24 cellular contexts compared by ENCODE assay signal in the genomic region with DNA sequence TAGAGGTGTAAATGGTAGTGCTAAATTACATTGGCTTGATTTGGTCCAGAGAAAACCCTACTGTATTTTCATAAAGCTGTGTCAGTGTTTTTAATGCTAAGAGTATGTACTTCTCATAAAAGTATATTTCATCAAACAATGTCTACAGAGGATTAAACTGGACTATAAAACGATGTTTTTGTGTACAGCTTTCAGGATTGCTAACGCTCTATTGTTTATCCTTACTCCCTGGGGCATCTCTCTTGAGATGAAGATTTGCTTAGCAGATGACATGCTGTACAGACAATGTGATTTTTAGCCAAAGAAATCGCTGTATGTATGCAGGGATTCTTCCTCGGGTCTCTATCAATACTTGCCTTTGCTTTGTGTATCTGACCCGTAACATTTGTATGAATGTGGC.
DNase-seq lines count a peak whose midpoint lies in the region; ATAC-seq and TF ChIP-seq lines count a peak whose summit lies in the region.
"Had no signal": no experiment of that assay in that cellular context is flagged by ENCODE, and none has a peak within 500 bp of the region (broad histone marks: within the 10 kb centered on the region; RNA-seq: fewer than 3 reads in every experiment).

No MANE protein-coding gene starts in this region.

- peaks cover 4% of the 10 kb centered on the region for H3K4me1 ChIP-seq in IMR-90 (ENCODE audit: control insufficient read depth, insufficient read depth, low read length)
- H3K4me1 ChIP-seq in smooth muscle cell (ENCODE audit: low read depth): peaks cover 18% of the 10 kb centered on the region
- H3K4me1 ChIP-seq: BLaER1 treated with 17β-estradiol and CSF1 and Interleukin-3, amounts not matched to agents 10 nM and 100 nM had no signal

- no peaks in the 10 kb centered on the region for H3F3A ChIP-seq in smooth muscle cell (ENCODE audit: low read depth)

- H2AFZ ChIP-seq in IMR-90 (replicated peaks; ENCODE audit: low read length, poor library complexity) (no peak overlapping the region), smooth muscle cell (ENCODE audit: low read depth) (no peak overlapping the region)
- H2AFZ ChIP-seq: PC-9 had no signal

- H3K27ac ChIP-seq in IMR-90 (ENCODE audit: insufficient read depth, low read length) (no peak overlapping the region), smooth muscle cell (ENCODE audit: low read depth) (no peak overlapping the region)
- H3K27ac ChIP-seq: BLaER1 treated with 17β-estradiol and CSF1 and Interleukin-3, amounts not matched to agents 10 nM and 100 nM; PC-9; SK-N-MC had no signal

- H3K4me3 ChIP-seq in IMR-90 (ENCODE audit: insufficient read depth, low read depth, low read length) (no peak overlapping the region), smooth muscle cell (no peak overlapping the region)
- H3K4me3 ChIP-seq: BLaER1 treated with 17β-estradiol and CSF1 and Interleukin-3, amounts not matched to agents 10 nM and 100 nM; MG63; PC-9; SK-N-MC had no signal

- POLR2A ChIA-PET in IMR-90 (lab: Charles Lee; ENCODE audit: unreplicated experiment): no interaction called here

- H3K56ac ChIP-seq in IMR-90 (ENCODE audit: extremely low read depth, insufficient read depth, low read length): no peak overlapping the region

- H3K23ac ChIP-seq in IMR-90 (ENCODE audit: low read depth, low read length): no peak overlapping the region

- H3K27me3 ChIP-seq in IMR-90 (ENCODE audit: control insufficient read depth, insufficient read depth, low read length) (no peaks in the 10 kb centered on the region), smooth muscle cell (ENCODE audit: low read depth) (no peaks in the 10 kb centered on the region)
- H3K27me3 ChIP-seq: BLaER1 treated with 17β-estradiol and CSF1 and Interleukin-3, amounts not matched to agents 10 nM and 100 nM; MG63 had no signal

- CTCF ChIA-PET in IMR-90 (lab: Yijun Ruan, JAX): no interaction called here

- H3K9ac ChIP-seq in IMR-90 (ENCODE audit: low read depth, low read length) (no peak overlapping the region), smooth muscle cell (ENCODE audit: low read depth) (no peak overlapping the region)
- H3K9ac ChIP-seq: BLaER1 treated with 17β-estradiol and CSF1 and Interleukin-3, amounts not matched to agents 10 nM and 100 nM had no signal

- H3K4me2 ChIP-seq in IMR-90 (ENCODE audit: low read depth, low read length): no peak overlapping the region
- H3K4me2 ChIP-seq in smooth muscle cell: peak overlapping the region; percentile 43
- H3K4me2 ChIP-seq: BLaER1 treated with 17β-estradiol and CSF1 and Interleukin-3, amounts not matched to agents 10 nM and 100 nM; PC-9 had no signal

- no peak overlapping the region for H2AK5ac ChIP-seq in IMR-90 (ENCODE audit: low read depth, low read length)

- H2BK20ac ChIP-seq in IMR-90 (ENCODE audit: low read depth, low read length): no peak overlapping the region

- no peak overlapping the region for H4K8ac ChIP-seq in IMR-90 (ENCODE audit: low read depth in 2 of 2, low read length in 2 of 2)

- H3K18ac ChIP-seq in IMR-90 (ENCODE audit: low read depth, low read length): no peak overlapping the region

- DNase-seq in NCI-H82 (lab: John Stamatoyannopoulos, UW) (peak; percentile 30), NCI-H82 treated with DMSO at 0.1 percent for 48 hours (lab: John Stamatoyannopoulos, UW; ENCODE audit: unreplicated experiment) (no peak), IMR-90 (no peak), foreskin melanocyte (peak; percentile 44), smooth muscle cell (lab: John Stamatoyannopoulos, UW; ENCODE audit: unreplicated experiment) (no peak)
- DNase-seq in activated CD4-positive, alpha-beta T cell treated with anti-CD3 and anti-CD28 coated beads for 48 hours: no peak
- DNase-seq in activated T-cell treated with anti-CD3 and anti-CD28 coated beads, Interleukin-2, amount 50 U/mL, for 48 hours: no peak
- DNase-seq: 8988T; CD4-positive, alpha-beta memory T cell; DMS153; Kasumi-1; MG63; NCI-H1048; NCI-H1417 treated with DMSO at 0.1 percent for 48 hours; NCI-H187 treated with DMSO at 0.1 percent for 48 hours; NCI-H2107; NCI-H345; NCI-H526; PC-9; RPMI8226; SHP77 had no signal

- TF ChIP-seq CTCF in IMR-90 (conservative IDR thresholded peaks at IDR 0.05; ENCODE audit: low read depth, low read length) (no peak), smooth muscle cell (IDR thresholded peaks at IDR 0.05; ENCODE audit: borderline replicate concordance, insufficient read depth, poor library complexity, severe bottlenecking) (no peak)

- no CpG with 5 or more reads among the region's 5 CpGs for WGBS in IMR-90 (ENCODE audit: extremely low coverage in 2 of 2, insufficient read length in 1 of 2), 2 experiments
- 86% methylated on average over 5 of the region's 5 CpGs for WGBS in smooth muscle cell (ENCODE audit: low lambda C conversion rate)

- TF ChIP-seq POLR2A in IMR-90 (IDR thresholded peaks at IDR 0.05; ENCODE audit: low read depth, low read length): no peak

- BruUV-seq in IMR-90 (replicated peaks; lab: Mats Ljungman, UMichigan): no TSS peak

- H2BK15ac ChIP-seq in IMR-90 (ENCODE audit: low read depth, low read length): no peak overlapping the region

- no peak overlapping the region for H4K91ac ChIP-seq in IMR-90 (ENCODE audit: insufficient read depth, low read depth, low read length)

- no peak overlapping the region for H4K5ac ChIP-seq in IMR-90 (ENCODE audit: low read depth, low read length)

- H3K36me3 ChIP-seq in IMR-90 (ENCODE audit: control insufficient read depth, insufficient read depth, low read length) (no peaks in the 10 kb centered on the region), smooth muscle cell (ENCODE audit: low read depth) (no peaks in the 10 kb centered on the region)
- H3K36me3 ChIP-seq: BLaER1 treated with 17β-estradiol and CSF1 and Interleukin-3, amounts not matched to agents 10 nM and 100 nM; MG63 had no signal

- intact Hi-C loops in IMR-90 (cut with micrococcal nuclease): no loop called here

- in situ Hi-C loops in IMR-90 (cut with MboI; ENCODE audit: low sequenced_read_pairs): no loop called here

- H3K9me3 ChIP-seq in IMR-90 (ENCODE audit: control insufficient read depth, insufficient read depth, low read length): no peaks in the 10 kb centered on the region
- no peaks in the 10 kb centered on the region for H3K9me3 ChIP-seq in smooth muscle cell (replicated peaks; ENCODE audit: low read depth)
- H3K9me3 ChIP-seq: MG63 had no signal

- no peak overlapping the region for H2BK120ac ChIP-seq in IMR-90 (ENCODE audit: low read depth, low read length)

- no peak overlapping the region for H2BK5ac ChIP-seq in IMR-90 (ENCODE audit: low read depth, low read length, poor library complexity, severe bottlenecking)

- peak; percentile 42 for ATAC-seq in IMR-90 (ENCODE audit: low read depth)
- ATAC-seq in GM21526 (IDR thresholded peaks at IDR 0.05; ENCODE audit: low FRiP score, unreplicated experiment): no peak

- dilution Hi-C loops in IMR-90 (cut with HindIII; ENCODE audit: low sequenced_read_pairs, unreplicated experiment): no loop called here

- no peak overlapping the region for H3K4ac ChIP-seq in IMR-90 (ENCODE audit: low read depth, low read length)

- no peak for TF ChIP-seq RAD21 in IMR-90 (IDR thresholded peaks at IDR 0.05; ENCODE audit: low read length)

- H2AK9ac ChIP-seq in IMR-90 (replicated peaks; ENCODE audit: low read depth, low read length, poor library complexity): no peak overlapping the region

- no peaks in the 10 kb centered on the region; the same call in 1 of the 2 replicates for H4K20me1 ChIP-seq in IMR-90 (ENCODE audit: insufficient read depth, low read length)
- H4K20me1 ChIP-seq in smooth muscle cell (ENCODE audit: low read depth): peaks cover 50% of the 10 kb centered on the region
- H4K20me1 ChIP-seq: BLaER1 treated with 17β-estradiol and CSF1 and Interleukin-3, amounts not matched to agents 10 nM and 100 nM had no signal

- H3K79me1 ChIP-seq in IMR-90 (ENCODE audit: low read depth in 1 of 2, low read length in 2 of 2): peaks cover 8 to 28% of the 10 kb centered on the region in 2 experiments; a peak in 3 of 4 replicates

- H3K14ac ChIP-seq in IMR-90 (replicated peaks; ENCODE audit: low read depth, low read length): no peak overlapping the region

- peaks cover 3% of the 10 kb centered on the region for H3K79me2 ChIP-seq in smooth muscle cell (ENCODE audit: low read depth)

- no peaks in the 10 kb centered on the region for H3K9me1 ChIP-seq in IMR-90 (ENCODE audit: insufficient read depth, low read length)

TF ChIP-seq in IMR-90, 13 proteins besides CTCF, POLR2A, EP300 and RAD21:
- no peak for TF ChIP-seq SMC3 (IDR thresholded peaks at IDR 0.05; ENCODE audit: low read depth, low read length)
- TF ChIP-seq CEBPB (IDR thresholded peaks at IDR 0.05; ENCODE audit: low read depth, low read length): no peak
- no peak for TF ChIP-seq MAZ (IDR thresholded peaks at IDR 0.05; ENCODE audit: borderline replicate concordance, low read depth, low read length)
- no peak for TF ChIP-seq NFE2L2 (IDR thresholded peaks at IDR 0.05; ENCODE audit: low read depth, low read length)
- TF ChIP-seq FOS (IDR thresholded peaks at IDR 0.05; ENCODE audit: low read depth, low read length): no peak
- no peak for TF ChIP-seq RCOR1 (IDR thresholded peaks at IDR 0.05; ENCODE audit: insufficient replicate concordance, low read length)
- TF ChIP-seq BHLHE40 (IDR thresholded peaks at IDR 0.05; ENCODE audit: low read depth, low read length): no peak
- TF ChIP-seq MXI1 (IDR thresholded peaks at IDR 0.05; ENCODE audit: borderline replicate concordance, low read depth, low read length): no peak

Comparison
In these comparisons a context has a peak if more than half of its experiments do, and no peak if none do; other contexts are left out.
1. DNase-seq: peak in NCI-H82 (single experiment) and foreskin melanocyte (single experiment); none in NCI-H82 treated with DMSO at 0.1 percent for 48 hours (single experiment), IMR-90 (single experiment), smooth muscle cell (single experiment), activated CD4-positive, alpha-beta T cell treated with anti-CD3 and anti-CD28 coated beads for 48 hours (single experiment) and activated T-cell treated with anti-CD3 and anti-CD28 coated beads, Interleukin-2, amount 50 U/mL, for 48 hours (0 of 2).